In genomic region chr1:39936724-39937491, GRCh38 we compare ENCODE assay signal across 1 cellular context.
A peak's percentile ranks its signal among the peaks of the same experiment; 100 is the strongest.
TF ChIP-seq lines count a peak whose summit lies in the region.

No MANE protein-coding gene starts in this region.

TF ChIP-seq in K562, 482 proteins besides CTCF, POLR2A, EP300 and RAD21:
- TF ChIP-seq ARNT (IDR thresholded peaks at IDR 0.05) (no peak), JUNB (CRISPR knock-in tag; conservative IDR thresholded peaks at IDR 0.05) (no peak), NFXL1 (CRISPR knock-in tag; IDR thresholded peaks at IDR 0.05) (no peak), MXI1 (IDR thresholded peaks at IDR 0.05; ENCODE audit: low read depth, low read length) (no peak), MEF2D (tag; conservative IDR thresholded peaks at IDR 0.05; ENCODE audit: low read depth) (no peak), TEAD2 (tag; IDR thresholded peaks at IDR 0.05) (no peak), CREB3L1 (IDR thresholded peaks at IDR 0.05; ENCODE audit: borderline replicate concordance, low read depth) (0 out of 2 replicates have a peak, but pooled peaks have one; percentile 37), ZSCAN32 (CRISPR knock-in tag; IDR thresholded peaks at IDR 0.05) (no peak), MCM5 (IDR thresholded peaks at IDR 0.05; ENCODE audit: low read depth) (no peak), PRPF4 (IDR thresholded peaks at IDR 0.05; ENCODE audit: insufficient read depth, low read depth, low read length, poor library complexity, severe bottlenecking) (no peak), MTA3 (IDR thresholded peaks at IDR 0.05; ENCODE audit: borderline replicate concordance) (peak; percentile 19; the same call in 1 of the 2 replicates), BHLHE40 (IDR thresholded peaks at IDR 0.05; ENCODE audit: low read length) (no peak), KHSRP (IDR thresholded peaks at IDR 0.05) (no peak), SAFB (IDR thresholded peaks at IDR 0.05; ENCODE audit: borderline replicate concordance, low read depth, low read length) (no peak), SPI1 (IDR thresholded peaks at IDR 0.05; ENCODE audit: borderline replicate concordance, low read depth, low read length) (peak; percentile 43; the same call in 1 of the 2 replicates), CBFA2T2 (conservative IDR thresholded peaks at IDR 0.05) (no peak), CHCHD3 (CRISPR knock-in tag; IDR thresholded peaks at IDR 0.05) (no peak), BRCA1 (IDR thresholded peaks at IDR 0.05) (no peak), BRCA1 (CRISPR knock-in tag; IDR thresholded peaks at IDR 0.05) (no peak), NRF1 (conservative IDR thresholded peaks at IDR 0.05 in 1 of 2, IDR thresholded peaks at IDR 0.05 in 1 of 2) (peak; percentile 17 to 43; a peak in 2 of 4 replicates), FOXA1 (IDR thresholded peaks at IDR 0.05; ENCODE audit: borderline replicate concordance) (no peak), ETV1 (tag; conservative IDR thresholded peaks at IDR 0.05; ENCODE audit: low read depth) (no peak), PML (IDR thresholded peaks at IDR 0.05; ENCODE audit: low read length) (no peak), NCOR1 (IDR thresholded peaks at IDR 0.05) (no peak)
- TF ChIP-seq, protein P1, sequence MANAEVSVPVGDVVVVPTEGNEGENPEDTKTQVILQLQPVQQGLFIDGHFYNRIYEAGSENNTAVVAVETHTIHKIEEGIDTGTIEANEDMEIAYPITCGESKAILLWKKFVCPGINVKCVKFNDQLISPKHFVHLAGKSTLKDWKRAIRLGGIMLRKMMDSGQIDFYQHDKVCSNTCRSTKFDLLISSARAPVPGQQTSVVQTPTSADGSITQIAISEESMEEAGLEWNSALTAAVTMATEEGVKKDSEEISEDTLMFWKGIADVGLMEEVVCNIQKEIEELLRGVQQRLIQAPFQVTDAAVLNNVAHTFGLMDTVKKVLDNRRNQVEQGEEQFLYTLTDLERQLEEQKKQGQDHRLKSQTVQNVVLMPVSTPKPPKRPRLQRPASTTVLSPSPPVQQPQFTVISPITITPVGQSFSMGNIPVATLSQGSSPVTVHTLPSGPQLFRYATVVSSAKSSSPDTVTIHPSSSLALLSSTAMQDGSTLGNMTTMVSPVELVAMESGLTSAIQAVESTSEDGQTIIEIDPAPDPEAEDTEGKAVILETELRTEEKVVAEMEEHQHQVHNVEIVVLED (CRISPR knock-in tag; IDR thresholded peaks at IDR 0.05), result no peak
- TF ChIP-seq, protein P2, sequence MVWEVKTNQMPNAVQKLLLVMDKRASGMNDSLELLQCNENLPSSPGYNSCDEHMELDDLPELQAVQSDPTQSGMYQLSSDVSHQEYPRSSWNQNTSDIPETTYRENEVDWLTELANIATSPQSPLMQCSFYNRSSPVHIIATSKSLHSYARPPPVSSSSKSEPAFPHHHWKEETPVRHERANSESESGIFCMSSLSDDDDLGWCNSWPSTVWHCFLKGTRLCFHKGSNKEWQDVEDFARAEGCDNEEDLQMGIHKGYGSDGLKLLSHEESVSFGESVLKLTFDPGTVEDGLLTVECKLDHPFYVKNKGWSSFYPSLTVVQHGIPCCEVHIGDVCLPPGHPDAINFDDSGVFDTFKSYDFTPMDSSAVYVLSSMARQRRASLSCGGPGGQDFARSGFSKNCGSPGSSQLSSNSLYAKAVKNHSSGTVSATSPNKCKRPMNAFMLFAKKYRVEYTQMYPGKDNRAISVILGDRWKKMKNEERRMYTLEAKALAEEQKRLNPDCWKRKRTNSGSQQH (CRISPR knock-in tag; IDR thresholded peaks at IDR 0.05), result no peak
- TF ChIP-seq, protein P3, sequence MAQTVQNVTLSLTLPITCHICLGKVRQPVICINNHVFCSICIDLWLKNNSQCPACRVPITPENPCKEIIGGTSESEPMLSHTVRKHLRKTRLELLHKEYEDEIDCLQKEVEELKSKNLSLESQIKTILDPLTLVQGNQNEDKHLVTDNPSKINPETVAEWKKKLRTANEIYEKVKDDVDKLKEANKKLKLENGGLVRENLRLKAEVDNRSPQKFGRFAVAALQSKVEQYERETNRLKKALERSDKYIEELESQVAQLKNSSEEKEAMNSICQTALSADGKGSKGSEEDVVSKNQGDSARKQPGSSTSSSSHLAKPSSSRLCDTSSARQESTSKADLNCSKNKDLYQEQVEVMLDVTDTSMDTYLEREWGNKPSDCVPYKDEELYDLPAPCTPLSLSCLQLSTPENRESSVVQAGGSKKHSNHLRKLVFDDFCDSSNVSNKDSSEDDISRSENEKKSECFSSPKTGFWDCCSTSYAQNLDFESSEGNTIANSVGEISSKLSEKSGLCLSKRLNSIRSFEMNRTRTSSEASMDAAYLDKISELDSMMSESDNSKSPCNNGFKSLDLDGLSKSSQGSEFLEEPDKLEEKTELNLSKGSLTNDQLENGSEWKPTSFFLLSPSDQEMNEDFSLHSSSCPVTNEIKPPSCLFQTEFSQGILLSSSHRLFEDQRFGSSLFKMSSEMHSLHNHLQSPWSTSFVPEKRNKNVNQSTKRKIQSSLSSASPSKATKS (CRISPR knock-in tag; IDR thresholded peaks at IDR 0.05), result no peak
